In genomic region chr6:34248198-34248726, GRCh38 we compare ENCODE assay signal across 8 cellular contexts. TPM values are rescaled to one million over a fixed set of nuclear protein-coding genes. Genes with fewer than 3 reads are reported as not detected.
A peak's percentile ranks its signal among the peaks of the same experiment; 100 is the strongest.
DNase-seq lines count a peak whose midpoint lies in the region; ATAC-seq, FAIRE-seq and TF ChIP-seq lines count a peak whose summit lies in the region.

No MANE protein-coding gene starts in this region.

- peaks cover 4% of the 10 kb centered on the region for H3K36me3 Mint-ChIP-seq in memory B cell

- peaks cover 24 to 28% of the 10 kb centered on the region in 2 donors for H3K4me1 ChIP-seq in thoracic aorta (ENCODE audit: control insufficient read depth in 1 of 2, low read depth in 2 of 2)

- H3K4me3 Mint-ChIP-seq in memory B cell, result peak overlapping the region; percentile 96

- peak overlapping the region; percentile 82 for H3K27ac ChIP-seq in C4-2B
- peak overlapping the region; percentile 56 for H3K27ac ChIP-seq in WERI-Rb-1
- H3K27ac ChIP-seq in thoracic aorta, result peak overlapping the region; percentile 69 to 85

- peak; percentile 28 for ATAC-seq in HG03460 (IDR thresholded peaks at IDR 0.05; ENCODE audit: unreplicated experiment)
- peak; percentile 19 for ATAC-seq in memory B cell (ENCODE audit: low read depth)
- ATAC-seq in thoracic aorta (ENCODE audit: insufficient number of reproducible peaks, low FRiP score, low read depth), result no peak

- no peaks in the 10 kb centered on the region for H3K9me3 ChIP-seq in WERI-Rb-1 (ENCODE audit: severe bottlenecking)
- H3K9me3 ChIP-seq in thoracic aorta, result no peaks in the 10 kb centered on the region

- peaks cover 23% of the 10 kb centered on the region for H3K36me3 ChIP-seq in WERI-Rb-1
- no peaks in the 10 kb centered on the region for H3K36me3 ChIP-seq in thoracic aorta

- H3K27ac Mint-ChIP-seq in memory B cell, result peak overlapping the region; percentile 98

- peak; percentile 21 for FAIRE-seq in GM19239 (lab: Jason Lieb, UNC)

- DNase-seq in GM19239 (ENCODE audit: insufficient read length, low spot score) (no peak), WERI-Rb-1 (peak; percentile 80), memory B cell (ENCODE audit: low spot score in 2 of 2) (peak in 1 of 2 donors; percentile 54), thoracic aorta (ENCODE audit: low spot score) (no peak), NCI-H446 treated with DMSO at 0.1 percent for 48 hours (lab: John Stamatoyannopoulos, UW) (no peak)
- DNase-seq in effector CD8-positive, alpha-beta T cell (lab: John Stamatoyannopoulos, UW), result peak; percentile 21

- H3K4me3 ChIP-seq in WERI-Rb-1 (ENCODE audit: low read depth, low read length) (peak overlapping the region; percentile 75), thoracic aorta (peak overlapping the region; percentile 99)

- no peaks in the 10 kb centered on the region for H3K27me3 ChIP-seq in WERI-Rb-1 (ENCODE audit: insufficient read depth, low read depth, severe bottlenecking)
- no peaks in the 10 kb centered on the region for H3K27me3 ChIP-seq in thoracic aorta (replicated peaks; ENCODE audit: insufficient read depth)

- H3K4me1 Mint-ChIP-seq in memory B cell, result peaks cover 33% of the 10 kb centered on the region

- no peaks in the 10 kb centered on the region for H3K9me3 Mint-ChIP-seq in memory B cell

- no peaks in the 10 kb centered on the region for H3K27me3 Mint-ChIP-seq in memory B cell

- no peak for TF ChIP-seq CTCF in C4-2B (conservative IDR thresholded peaks at IDR 0.05)
- TF ChIP-seq CTCF in WERI-Rb-1 (IDR thresholded peaks at IDR 0.05; ENCODE audit: low read depth, low read length), result no peak
- TF ChIP-seq CTCF in thoracic aorta (IDR thresholded peaks at IDR 0.05), result no peak

RNA-seq across cellular contexts. Expression of gene SMIM29, which starts 0.5 kb away (rescaled TPM):
- total RNA-seq in thoracic aorta, result 10 to 100 TPM in 1 of 2 donors, 1 to 10 TPM in 1; 7.1 to 41.3 TPM

RNA-seq across cellular contexts. Expression of gene HMGA1, which starts 11.6 kb away (rescaled TPM):
- 10 to 100 TPM; 20.7 to 28.0 TPM for total RNA-seq in thoracic aorta

Comparison
In these comparisons a context has a peak if more than half of its experiments do, and no peak if none do; other contexts are left out.
1. DNase-seq: peak in WERI-Rb-1 (single experiment) and effector CD8-positive, alpha-beta T cell (single experiment); none in GM19239 (single experiment), thoracic aorta (single experiment) and NCI-H446 treated with DMSO at 0.1 percent for 48 hours (single experiment).
2. Peak in every context shown above with its lines, with median percentiles within 50 percentile points of each other: H3K27ac ChIP-seq.